ENCODE assay signal across 1 cellular context in genomic region chr4:40211224-40212185, GRCh38.
TF ChIP-seq lines count a peak whose summit lies in the region.

No MANE protein-coding gene starts in this region.

TF ChIP-seq in WTC11, 78 proteins besides CTCF, POLR2A, EP300 and RAD21 (continued from another document):
- TF ChIP-seq SMAD3 (CRISPR knock-in tag; IDR thresholded peaks at IDR 0.05; ENCODE audit: borderline replicate concordance) (no peak), AR (CRISPR knock-in tag; IDR thresholded peaks at IDR 0.05) (no peak), HMGA2 (CRISPR knock-in tag; IDR thresholded peaks at IDR 0.05) (no peak), USF1 (CRISPR knock-in tag; IDR thresholded peaks at IDR 0.05) (no peak)
